Comparison of ENCODE assay signal across 10 cellular contexts in genomic region chr18:3217930-3218647, GRCh38. TPM values are rescaled to one million over a fixed set of nuclear protein-coding genes. Genes with fewer than 3 reads are reported as not detected.
DNase-seq lines count a peak whose midpoint lies in the region; ATAC-seq, FAIRE-seq and TF ChIP-seq lines count a peak whose summit lies in the region.
"Had no signal": no experiment of that assay in that cellular context is flagged by ENCODE, and none has a peak within 500 bp of the region (broad histone marks: within the 10 kb centered on the region; RNA-seq: fewer than 3 reads in every experiment).

No MANE protein-coding gene starts in this region.

- no peak for ATAC-seq in activated T-cell treated with anti-CD3 and anti-CD28 coated beads, Interleukin-2, amount 50 U/mL, for 4 hours
- ATAC-seq in HG03520 (IDR thresholded peaks at IDR 0.05; ENCODE audit: unreplicated experiment): no peak

- no peaks in the 10 kb centered on the region for H3K9me3 Mint-ChIP-seq in nephron
- no peaks in the 10 kb centered on the region for H3K9me3 Mint-ChIP-seq in activated T-cell treated with anti-CD3 and anti-CD28 coated beads, Interleukin-2, amount 50 U/mL, for 4 hours
- peaks cover 0 to 8% (median 2%) of the 10 kb centered on the region in 7 donors for H3K9me3 Mint-ChIP-seq in CD14-positive monocyte

- intact Hi-C loops in CD14-positive monocyte (cut with micrococcal nuclease): no loop called here

- FAIRE-seq in D721Med (lab: Jason Lieb, UNC): no peak

- TF ChIP-seq CTCF in nephron (IDR thresholded peaks at IDR 0.05; ENCODE audit: unreplicated experiment in 3 of 3) (no peak), CD14-positive monocyte (IDR thresholded peaks at IDR 0.05) (no peak), D721Med (IDR thresholded peaks at IDR 0.05; ENCODE audit: insufficient read depth, missing control alignments) (no peak)

- H3K36me3 Mint-ChIP-seq in nephron (ENCODE audit: low read depth) (no peaks in the 10 kb centered on the region), CD14-positive monocyte (no peaks in the 10 kb centered on the region)
- no peaks in the 10 kb centered on the region for H3K36me3 Mint-ChIP-seq in activated T-cell treated with anti-CD3 and anti-CD28 coated beads, Interleukin-2, amount 50 U/mL, for 4 hours (ENCODE audit: insufficient read depth)

- peak; percentile 77 for DNase-seq in DMS 273 treated with DMSO at 0.1 percent for 48 hours (lab: John Stamatoyannopoulos, UW)
- DNase-seq in NCI-H82 treated with DMSO at 0.1 percent for 48 hours (lab: John Stamatoyannopoulos, UW; ENCODE audit: unreplicated experiment): peak; percentile 69
- peak; percentile 51 for DNase-seq in fibroblast of peridontal ligament (ENCODE audit: extremely low read depth)
- no peak for DNase-seq in activated T-cell treated with anti-CD3 and anti-CD28 coated beads, Interleukin-2, amount 50 U/mL, for 4 hours
- DNase-seq in CD14-positive monocyte (ENCODE audit: low spot score): no peak
- no peak for DNase-seq in D721Med (ENCODE audit: insufficient read length, low spot score)
- DNase-seq: activated CD8-positive, alpha-beta memory T cell treated with anti-CD3 and anti-CD28 coated beads, Interleukin-2, amount 50 U/mL, for 4 hours; SHP77 had no signal

- H3K4me1 Mint-ChIP-seq in nephron (peaks cover 60% of the 10 kb centered on the region), CD14-positive monocyte (peaks cover 5% of the 10 kb centered on the region)
- H3K4me1 Mint-ChIP-seq in activated T-cell treated with anti-CD3 and anti-CD28 coated beads, Interleukin-2, amount 50 U/mL, for 4 hours (ENCODE audit: low read depth): peaks cover 9% of the 10 kb centered on the region

- H3K4me3 Mint-ChIP-seq in nephron (peak overlapping the region; percentile 32 to 84 (median 61)), CD14-positive monocyte (no peak overlapping the region)
- H3K4me3 Mint-ChIP-seq in activated T-cell treated with anti-CD3 and anti-CD28 coated beads, Interleukin-2, amount 50 U/mL, for 4 hours: no peak overlapping the region

- H3K27me3 Mint-ChIP-seq in nephron (ENCODE audit: low read depth): no peaks in the 10 kb centered on the region
- H3K27me3 Mint-ChIP-seq in activated T-cell treated with anti-CD3 and anti-CD28 coated beads, Interleukin-2, amount 50 U/mL, for 4 hours (ENCODE audit: low read depth): no peaks in the 10 kb centered on the region
- H3K27me3 Mint-ChIP-seq in CD14-positive monocyte (ENCODE audit: low read depth in 3 of 3): no peaks in the 10 kb centered on the region

- peak overlapping the region; percentile 38 to 75 (median 69) for H3K27ac Mint-ChIP-seq in nephron
- no peak overlapping the region for H3K27ac Mint-ChIP-seq in CD14-positive monocyte

RNA-seq across cellular contexts. Expression of gene MYOM1, which starts 1.7 kb away (rescaled TPM):
- total RNA-seq in activated T-cell treated with anti-CD3 and anti-CD28 coated beads, Interleukin-2, amount 50 U/mL, for 4 hours: under 1 TPM; 0.16 to 0.42 (median 0.25) TPM
- under 1 TPM; 0.05 to 0.22 TPM for polyA plus RNA-seq in CD14-positive monocyte

RNA-seq across cellular contexts. Expression of gene MYL12A, which starts 29.5 kb away (rescaled TPM):
- 100 to 1,000 TPM; 166 to 171 (median 169) TPM for total RNA-seq in activated T-cell treated with anti-CD3 and anti-CD28 coated beads, Interleukin-2, amount 50 U/mL, for 4 hours
- 1,000 to 10,000 TPM; 1,139 to 1,360 TPM for polyA plus RNA-seq in CD14-positive monocyte

RNA-seq across cellular contexts. Expression of gene MYL12B, which starts 43.8 kb away (rescaled TPM):
- 100 to 1,000 TPM; 190 to 203 (median 194) TPM for total RNA-seq in activated T-cell treated with anti-CD3 and anti-CD28 coated beads, Interleukin-2, amount 50 U/mL, for 4 hours
- polyA plus RNA-seq in CD14-positive monocyte: 100 to 1,000 TPM; 727 to 814 TPM

Comparison
In these comparisons a context has a peak if more than half of its experiments do, and no peak if none do; other contexts are left out.
1. DNase-seq: peak in DMS 273 treated with DMSO at 0.1 percent for 48 hours (single experiment), NCI-H82 treated with DMSO at 0.1 percent for 48 hours (single experiment) and fibroblast of peridontal ligament (single experiment); none in activated T-cell treated with anti-CD3 and anti-CD28 coated beads, Interleukin-2, amount 50 U/mL, for 4 hours (single experiment), CD14-positive monocyte (single experiment) and D721Med (single experiment).
2. H3K27ac Mint-ChIP-seq: peak in nephron (3 of 3); none in CD14-positive monocyte (0 of 7).
3. H3K4me3 Mint-ChIP-seq: peak in nephron (3 of 3); none in activated T-cell treated with anti-CD3 and anti-CD28 coated beads, Interleukin-2, amount 50 U/mL, for 4 hours (single experiment) and CD14-positive monocyte (0 of 2).